In the genomic region with DNA sequence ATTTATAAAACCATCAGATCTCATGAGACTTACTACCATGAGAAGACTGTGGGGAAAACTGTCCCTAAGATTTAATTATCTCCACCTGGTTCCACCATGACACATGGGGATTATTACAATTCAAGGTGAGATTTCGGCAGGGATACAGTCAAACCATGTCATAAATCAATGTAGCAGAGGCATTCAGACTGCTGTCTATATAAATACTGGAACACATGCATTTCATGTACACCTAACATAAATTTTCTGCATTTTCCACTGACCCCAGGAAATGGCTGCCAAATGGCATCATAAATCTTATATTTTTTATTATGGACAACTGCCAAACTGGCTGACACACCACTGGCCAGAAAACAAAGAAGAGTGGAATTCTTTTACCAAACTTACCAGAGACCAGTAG, we compare ENCODE assay signal across 22 cellular contexts.
"Had no signal": no experiment of that assay in that cellular context is flagged by ENCODE, and none has a peak within 500 bp of the region (broad histone marks: within the 10 kb centered on the region; RNA-seq: fewer than 3 reads in every experiment).

No MANE protein-coding gene starts in this region.

- H3K4me3 ChIP-seq: coronary artery, dorsolateral prefrontal cortex, esophagus muscularis mucosa, gastroesophageal sphincter, heart left ventricle, hepatocyte, left lung, lower lobe of right lung, mucosa of descending colon had no signal

- H3K27me3 Mint-ChIP-seq: naive B cell had no signal

- H3K27ac ChIP-seq: coronary artery, dorsolateral prefrontal cortex, esophagus muscularis mucosa, foreskin keratinocyte, gastroesophageal sphincter, heart left ventricle, hepatocyte, left lung, lower lobe of right lung had no signal

- H3K4me1 ChIP-seq: esophagus muscularis mucosa, foreskin keratinocyte, gastroesophageal sphincter, heart left ventricle, left lung, lower lobe of right lung had no signal

- H3K36me3 Mint-ChIP-seq: mesothelial cell of epicardium, naive B cell had no signal

- H3K36me3 ChIP-seq: esophagus muscularis mucosa, gastroesophageal sphincter, heart left ventricle, left lung, lower lobe of right lung had no signal

- H3K4me1 Mint-ChIP-seq: immature natural killer cell, mesothelial cell of epicardium, naive B cell had no signal

- H3K4me3 Mint-ChIP-seq: immature natural killer cell, mesothelial cell of epicardium, naive B cell had no signal

- ATAC-seq: foreskin keratinocyte, gastroesophageal sphincter, heart left ventricle, left cardiac atrium, left lung, left ventricle myocardium superior, lower lobe of right lung, mucosa of descending colon had no signal

- H3K27me3 ChIP-seq: dorsolateral prefrontal cortex, esophagus muscularis mucosa, foreskin keratinocyte, gastroesophageal sphincter, heart left ventricle, hepatocyte, left lung had no signal

- H3K9me3 ChIP-seq: esophagus muscularis mucosa, gastroesophageal sphincter, heart left ventricle, left lung, lower lobe of right lung, mucosa of descending colon had no signal

- DNase-seq: dermis blood vessel endothelial cell; dorsolateral prefrontal cortex; effector CD4-positive, alpha-beta T cell; effector memory CD4-positive, alpha-beta T cell; heart left ventricle; hypothalamus; immature natural killer cell; islet precursor cell; kidney; left cardiac atrium; left lung; left ventricle myocardium superior; lower lobe of right lung; mesenchymal stem cell; mucosa of descending colon; naive B cell had no signal
